ENCODE assay signal across 19 cellular contexts in the genomic region with DNA sequence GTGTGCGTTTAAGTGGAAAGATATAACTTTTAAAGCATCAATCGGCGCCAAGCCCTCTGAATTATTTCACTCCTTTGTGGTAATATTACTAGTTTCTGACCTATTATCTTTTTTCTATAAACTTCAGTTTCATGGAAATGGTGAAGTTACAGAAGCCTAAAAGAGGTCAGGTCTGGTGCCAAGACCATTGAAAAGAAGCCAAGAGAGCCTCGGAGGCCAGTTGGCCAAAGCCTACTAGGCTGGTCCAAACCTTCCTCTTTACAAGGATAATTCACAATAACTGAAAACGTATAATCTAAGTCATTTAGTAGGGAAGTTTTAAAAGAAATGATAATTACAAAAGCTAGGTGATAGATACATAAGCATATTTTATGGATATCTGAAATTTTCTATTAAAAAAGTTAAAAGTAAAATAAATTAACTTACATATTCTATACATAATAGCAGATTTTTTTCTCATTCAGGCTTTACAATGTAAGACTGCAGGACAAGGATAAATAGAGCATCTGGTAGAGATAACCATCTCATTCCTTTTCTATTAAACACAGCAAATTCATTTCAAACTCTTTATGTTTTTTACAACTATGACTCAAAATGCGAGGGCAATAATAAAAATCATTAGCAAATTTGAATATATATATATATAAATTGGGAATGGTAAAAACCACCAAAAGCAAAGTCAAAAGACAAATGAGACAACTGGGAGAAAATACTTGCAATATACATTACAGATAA. TPM values are rescaled to one million over a fixed set of nuclear protein-coding genes. Genes with fewer than 3 reads are reported as not detected.
DNase-seq lines count a peak whose midpoint lies in the region; ATAC-seq and TF ChIP-seq lines count a peak whose summit lies in the region.
"Had no signal": no experiment of that assay in that cellular context is flagged by ENCODE, and none has a peak within 500 bp of the region (broad histone marks: within the 10 kb centered on the region; RNA-seq: fewer than 3 reads in every experiment).

No MANE protein-coding gene starts in this region.

- H2BK20ac ChIP-seq in IMR-90 (ENCODE audit: low read depth, low read length): no peak overlapping the region

- H3K14ac ChIP-seq in IMR-90 (replicated peaks; ENCODE audit: low read depth, low read length): no peak overlapping the region

- ATAC-seq in IMR-90 (ENCODE audit: low read depth): no peak
- ATAC-seq: K562, PC-3 had no signal

- H3K27ac ChIP-seq in IMR-90 (ENCODE audit: insufficient read depth, low read length): no peak overlapping the region
- H3K27ac ChIP-seq: C4-2B had no signal

- H2BK5ac ChIP-seq in IMR-90 (ENCODE audit: low read depth, low read length, poor library complexity, severe bottlenecking): no peak overlapping the region

- no peak overlapping the region for H2BK15ac ChIP-seq in IMR-90 (ENCODE audit: low read depth, low read length)

- no peak overlapping the region; the same call in 1 of the 2 replicates for H3K56ac ChIP-seq in IMR-90 (ENCODE audit: extremely low read depth, insufficient read depth, low read length)

- TF ChIP-seq POLR2A in IMR-90 (IDR thresholded peaks at IDR 0.05; ENCODE audit: low read depth, low read length): no peak

- peaks cover 2% of the 10 kb centered on the region; the same call in 1 of the 2 replicates for H3K4me1 ChIP-seq in IMR-90 (ENCODE audit: control insufficient read depth, insufficient read depth, low read length)

- intact Hi-C loops in IMR-90 (cut with micrococcal nuclease): no loop called here

- H4K8ac ChIP-seq in IMR-90 (ENCODE audit: low read depth in 2 of 2, low read length in 2 of 2): no peak overlapping the region

- no peaks in the 10 kb centered on the region for H3K27me3 Mint-ChIP-seq in brain

- no peak overlapping the region for H3K4ac ChIP-seq in IMR-90 (ENCODE audit: low read depth, low read length)

- WGBS in IMR-90 (ENCODE audit: extremely low coverage in 2 of 2, insufficient read length in 1 of 2), 2 experiments: no CpG with 5 or more reads among the region's 6 CpGs

- no peak overlapping the region for H2BK120ac ChIP-seq in IMR-90 (ENCODE audit: low read depth, low read length)

- no peak overlapping the region for H3K18ac ChIP-seq in IMR-90 (ENCODE audit: low read depth, low read length)

- peaks cover 0 to 5% (median 0%) of the 10 kb centered on the region in 5 experiments for H3K9me3 Mint-ChIP-seq in brain

- H2AK5ac ChIP-seq in IMR-90 (ENCODE audit: low read depth, low read length): no peak overlapping the region

- peaks cover 56% of the 10 kb centered on the region for H3K4me1 Mint-ChIP-seq in brain

- POLR2A ChIA-PET in IMR-90 (lab: Charles Lee; ENCODE audit: unreplicated experiment): no interaction called here

- H3K4me3 Mint-ChIP-seq in brain: no peak overlapping the region

- no peak overlapping the region for H2AK9ac ChIP-seq in IMR-90 (replicated peaks; ENCODE audit: low read depth, low read length, poor library complexity)

- no peaks in the 10 kb centered on the region for H3K9me3 ChIP-seq in IMR-90 (ENCODE audit: control insufficient read depth, insufficient read depth, low read length)

- no peak overlapping the region for H3K23ac ChIP-seq in IMR-90 (ENCODE audit: low read depth, low read length)

- CTCF ChIA-PET in IMR-90 (lab: Yijun Ruan, JAX): no interaction called here

- no peaks in the 10 kb centered on the region for H3K9me1 ChIP-seq in IMR-90 (ENCODE audit: insufficient read depth, low read length)

- no peak for TF ChIP-seq RAD21 in IMR-90 (IDR thresholded peaks at IDR 0.05; ENCODE audit: low read length)

- no peak overlapping the region for H3K4me2 ChIP-seq in IMR-90 (ENCODE audit: low read depth, low read length)

- no peak overlapping the region for H3K9ac ChIP-seq in IMR-90 (ENCODE audit: low read depth, low read length)

- BruUV-seq in IMR-90 (replicated peaks; lab: Mats Ljungman, UMichigan): no TSS peak

- H4K5ac ChIP-seq in IMR-90 (ENCODE audit: low read depth, low read length): no peak overlapping the region

- no peaks in the 10 kb centered on the region for H3K27me3 ChIP-seq in IMR-90 (ENCODE audit: control insufficient read depth, insufficient read depth, low read length)

- H4K91ac ChIP-seq in IMR-90 (ENCODE audit: insufficient read depth, low read depth, low read length): no peak overlapping the region

- peaks cover 22 to 39% of the 10 kb centered on the region in 2 experiments for H3K79me1 ChIP-seq in IMR-90 (ENCODE audit: low read depth in 1 of 2, low read length in 2 of 2)

- in situ Hi-C loops in IMR-90 (cut with MboI; ENCODE audit: low sequenced_read_pairs): no loop called here

- no peak overlapping the region for H2AFZ ChIP-seq in IMR-90 (replicated peaks; ENCODE audit: low read length, poor library complexity)

- H3K27ac Mint-ChIP-seq in brain: peak overlapping the region in 3 of 5 experiments; percentile 40 to 71 (median 55)

- peaks cover 55% of the 10 kb centered on the region for H3K36me3 Mint-ChIP-seq in brain

- no peaks in the 10 kb centered on the region for H3K36me3 ChIP-seq in IMR-90 (ENCODE audit: control insufficient read depth, insufficient read depth, low read length)

- no peak for TF ChIP-seq CTCF in IMR-90 (conservative IDR thresholded peaks at IDR 0.05; ENCODE audit: low read depth, low read length)
- no peak for TF ChIP-seq CTCF in brain (conservative IDR thresholded peaks at IDR 0.05)

- H4K20me1 ChIP-seq in IMR-90 (ENCODE audit: insufficient read depth, low read length): no peaks in the 10 kb centered on the region; the same call in 1 of the 2 replicates

- dilution Hi-C loops in IMR-90 (cut with HindIII; ENCODE audit: low sequenced_read_pairs, unreplicated experiment): no loop called here

- no peak overlapping the region for H3K4me3 ChIP-seq in IMR-90 (ENCODE audit: insufficient read depth, low read depth, low read length)
- H3K4me3 ChIP-seq: K562 had no signal

- peak; percentile 45 for DNase-seq in EH (ENCODE audit: low read depth)
- peak; percentile 8 for DNase-seq in IMR-90
- DNase-seq in midbrain (lab: John Stamatoyannopoulos, UW): peak; percentile 67
- DNase-seq in islet precursor cell: no peak
- DNase-seq in DMS79 treated with DMSO at 0.1 percent for 48 hours (lab: John Stamatoyannopoulos, UW): no peak
- no peak for DNase-seq in NCI-H748 treated with DMSO at 0.1 percent for 48 hours (lab: John Stamatoyannopoulos, UW)
- no peak for DNase-seq in retina
- DNase-seq: GDM1, HCEC 1CT, NCI-H1105 treated with DMSO at 0.1 percent for 48 hours, NCI-H187 treated with DMSO at 0.1 percent for 48 hours, NCI-H226, NCI-H524 treated with DMSO at 0.1 percent for 48 hours, PC-3, RPMI8226, SHP77 treated with DMSO at 0.1 percent for 48 hours had no signal

TF ChIP-seq in IMR-90, 13 proteins besides CTCF, POLR2A, EP300 and RAD21:
- no peak for TF ChIP-seq MXI1 (IDR thresholded peaks at IDR 0.05; ENCODE audit: borderline replicate concordance, low read depth, low read length)
- no peak for TF ChIP-seq MAZ (IDR thresholded peaks at IDR 0.05; ENCODE audit: borderline replicate concordance, low read depth, low read length)
- no peak for TF ChIP-seq MAFK (IDR thresholded peaks at IDR 0.05; ENCODE audit: low read depth, low read length)
- TF ChIP-seq, protein P1, sequence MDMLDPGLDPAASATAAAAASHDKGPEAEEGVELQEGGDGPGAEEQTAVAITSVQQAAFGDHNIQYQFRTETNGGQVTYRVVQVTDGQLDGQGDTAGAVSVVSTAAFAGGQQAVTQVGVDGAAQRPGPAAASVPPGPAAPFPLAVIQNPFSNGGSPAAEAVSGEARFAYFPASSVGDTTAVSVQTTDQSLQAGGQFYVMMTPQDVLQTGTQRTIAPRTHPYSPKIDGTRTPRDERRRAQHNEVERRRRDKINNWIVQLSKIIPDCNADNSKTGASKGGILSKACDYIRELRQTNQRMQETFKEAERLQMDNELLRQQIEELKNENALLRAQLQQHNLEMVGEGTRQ (IDR thresholded peaks at IDR 0.05; ENCODE audit: low read depth, low read length): no peak
- no peak for TF ChIP-seq RCOR1 (IDR thresholded peaks at IDR 0.05; ENCODE audit: insufficient replicate concordance, low read length)
- TF ChIP-seq BHLHE40 (IDR thresholded peaks at IDR 0.05; ENCODE audit: low read depth, low read length): no peak
- no peak for TF ChIP-seq FOS (IDR thresholded peaks at IDR 0.05; ENCODE audit: low read depth, low read length)
- no peak for TF ChIP-seq SMC3 (IDR thresholded peaks at IDR 0.05; ENCODE audit: low read depth, low read length)
- no peak for TF ChIP-seq CHD1 (IDR thresholded peaks at IDR 0.05; ENCODE audit: low read depth, low read length)
- TF ChIP-seq CEBPB (IDR thresholded peaks at IDR 0.05; ENCODE audit: low read depth, low read length): no peak
- TF ChIP-seq, protein P2, sequence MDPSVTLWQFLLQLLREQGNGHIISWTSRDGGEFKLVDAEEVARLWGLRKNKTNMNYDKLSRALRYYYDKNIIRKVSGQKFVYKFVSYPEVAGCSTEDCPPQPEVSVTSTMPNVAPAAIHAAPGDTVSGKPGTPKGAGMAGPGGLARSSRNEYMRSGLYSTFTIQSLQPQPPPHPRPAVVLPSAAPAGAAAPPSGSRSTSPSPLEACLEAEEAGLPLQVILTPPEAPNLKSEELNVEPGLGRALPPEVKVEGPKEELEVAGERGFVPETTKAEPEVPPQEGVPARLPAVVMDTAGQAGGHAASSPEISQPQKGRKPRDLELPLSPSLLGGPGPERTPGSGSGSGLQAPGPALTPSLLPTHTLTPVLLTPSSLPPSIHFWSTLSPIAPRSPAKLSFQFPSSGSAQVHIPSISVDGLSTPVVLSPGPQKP (IDR thresholded peaks at IDR 0.05; ENCODE audit: borderline replicate concordance, low read depth, low read length): no peak
- no peak for TF ChIP-seq NFE2L2 (IDR thresholded peaks at IDR 0.05; ENCODE audit: low read depth, low read length)
- no peak for TF ChIP-seq RFX5 (IDR thresholded peaks at IDR 0.05; ENCODE audit: low read depth, low read length)

RNA-seq across cellular contexts. Expression of a gene that starts 49.2 kb away (rescaled TPM):
- total RNA-seq in IMR-90 (2012; rRNA removed): 58.1 and 59.7 TPM in 2 replicates
- polyA plus RNA-seq in IMR-90 (2012; rRNA removed): 11.5 and 12.5 TPM in 2 replicates
- 6.8 and 9.3 TPM in 2 replicates for polyA plus RNA-seq in IMR-90 (2012; cell fraction: cytosol; rRNA removed)
- polyA plus RNA-seq in IMR-90 (2012; cell fraction: nucleus; rRNA removed; ENCODE audit: low replicate concordance): 18.3 and 31.6 TPM in 2 replicates
- polyA plus RNA-seq in brain (ENCODE audit: insufficient read depth, low read depth, low replicate concordance): 10.9 TPM

Comparison
In these comparisons a context has a peak if more than half of its experiments do, and no peak if none do; other contexts are left out.
1. DNase-seq: peak in EH (single experiment), IMR-90 (single experiment) and midbrain (single experiment); none in islet precursor cell (single experiment), DMS79 treated with DMSO at 0.1 percent for 48 hours (single experiment), NCI-H748 treated with DMSO at 0.1 percent for 48 hours (single experiment) and retina (single experiment).